In the genomic region with DNA sequence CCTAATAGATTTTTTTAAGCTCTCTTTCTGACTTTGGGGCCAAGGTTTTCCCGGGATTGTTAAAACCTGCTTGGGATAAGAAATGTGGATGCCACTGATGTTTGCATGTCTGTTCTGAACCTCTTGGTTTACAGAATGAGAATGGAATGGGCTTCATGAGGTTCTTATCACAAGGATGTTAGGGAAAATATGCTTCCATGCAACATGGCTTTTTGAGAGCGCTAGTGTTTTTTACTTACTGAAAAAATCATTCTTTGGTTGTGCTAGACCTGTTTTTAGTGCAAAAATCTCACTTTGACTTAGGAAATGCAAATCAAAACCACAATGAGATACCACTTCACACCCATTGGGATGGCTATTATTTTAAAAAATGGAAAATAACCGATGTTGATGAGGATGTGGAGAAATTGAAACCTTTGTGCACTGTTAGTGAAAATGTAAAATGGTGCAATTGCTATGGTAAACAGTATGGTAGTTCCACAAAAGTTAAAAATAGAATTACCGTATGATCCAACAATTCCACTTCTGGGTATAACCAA, we compare ENCODE assay signal across 10 cellular contexts. TPM values are rescaled to one million over a fixed set of nuclear protein-coding genes. Genes with fewer than 3 reads are reported as not detected.
A peak's percentile ranks its signal among the peaks of the same experiment; 100 is the strongest.
DNase-seq lines count a peak whose midpoint lies in the region; ATAC-seq and TF ChIP-seq lines count a peak whose summit lies in the region.
"Had no signal": no experiment of that assay in that cellular context is flagged by ENCODE, and none has a peak within 500 bp of the region (broad histone marks: within the 10 kb centered on the region; RNA-seq: fewer than 3 reads in every experiment).

No MANE protein-coding gene starts in this region.

- no peaks in the 10 kb centered on the region for H3K9me2 ChIP-seq in OCI-LY7 (ENCODE audit: insufficient read depth, low read length)

- DNase-seq in OCI-LY7 (ENCODE audit: low spot score) (no peak), mesenchymal stem cell (no peak), occipital lobe (lab: John Stamatoyannopoulos, UW) (no peak), DMS53 (lab: John Stamatoyannopoulos, UW) (no peak), ureter (ENCODE audit: low spot score) (no peak)
- no peak for DNase-seq in stimulated activated CD4-positive, alpha-beta T cell treated with anti-CD3 and anti-CD28 coated beads, Interleukin-4, amount 100 ng/mL, for 24 hours
- DNase-seq: islet precursor cell had no signal

- H4K20me1 ChIP-seq in OCI-LY7 (ENCODE audit: insufficient read depth, low read length): no peaks in the 10 kb centered on the region

- H4K8ac ChIP-seq in mesenchymal stem cell (ENCODE audit: low read length): no peak overlapping the region

- no TSS peak for BruUV-seq in OCI-LY7 (replicated peaks; lab: Mats Ljungman, UMichigan)

- CTCF ChIA-PET in OCI-LY7 (lab: Charles Lee; ENCODE audit: unreplicated experiment): interaction anchor here (0.9 kb wide), 1 partner anchor 49 kb away, joined by 3 read pairs; no protein-coding TSS in a partner anchor

- no peak overlapping the region for H2BK15ac ChIP-seq in mesenchymal stem cell (ENCODE audit: low read depth, poor library complexity, severe bottlenecking)

- H2AFZ ChIP-seq in OCI-LY7 (ENCODE audit: low read length) (no peak overlapping the region), mesenchymal stem cell (ENCODE audit: low read depth, low read length) (no peak overlapping the region)

- H2BK120ac ChIP-seq in mesenchymal stem cell (ENCODE audit: low read depth, low read length): no peak overlapping the region

- H3K4ac ChIP-seq in mesenchymal stem cell (ENCODE audit: low read depth in 1 of 2, low read length in 2 of 2): no peak overlapping the region

- ATAC-seq in GM18868 (IDR thresholded peaks at IDR 0.05; ENCODE audit: unreplicated experiment): peak; percentile 12
- ATAC-seq in GM21737 (IDR thresholded peaks at IDR 0.05; ENCODE audit: unreplicated experiment): peak; percentile 15

- H3K9me3 ChIP-seq in OCI-LY7 (ENCODE audit: low read length): peaks cover 12% of the 10 kb centered on the region
- H3K9me3 ChIP-seq in mesenchymal stem cell (ENCODE audit: control insufficient read depth, low read length): no peaks in the 10 kb centered on the region

- no peaks in the 10 kb centered on the region for H3K79me1 ChIP-seq in mesenchymal stem cell (replicated peaks; ENCODE audit: low read length, poor library complexity, severe bottlenecking)

- H3K23ac ChIP-seq in mesenchymal stem cell (ENCODE audit: low read length in 2 of 2): no peak overlapping the region

- H3K9ac ChIP-seq in mesenchymal stem cell (ENCODE audit: low read length): peak overlapping the region; percentile 60

- H2AK5ac ChIP-seq in mesenchymal stem cell (ENCODE audit: low read length, severe bottlenecking): no peak overlapping the region

- intact Hi-C loops in OCI-LY7 (cut with micrococcal nuclease; ENCODE audit: unreplicated experiment): no loop called here

- H3K79me2 ChIP-seq in OCI-LY7 (ENCODE audit: insufficient read depth, low read depth, low read length): peaks cover 37% of the 10 kb centered on the region

- no peak overlapping the region for H2BK5ac ChIP-seq in mesenchymal stem cell (ENCODE audit: low read depth, low read length, poor library complexity, severe bottlenecking)

- H3K4me1 ChIP-seq in OCI-LY7 (ENCODE audit: insufficient read depth, low read length, poor library complexity, severe bottlenecking): peaks cover 33% of the 10 kb centered on the region
- peaks cover 32% of the 10 kb centered on the region for H3K4me1 ChIP-seq in mesenchymal stem cell (ENCODE audit: control insufficient read depth, insufficient read depth, low read depth, low read length)

- peak overlapping the region; percentile 4 for H3K27ac ChIP-seq in OCI-LY7 (ENCODE audit: low read depth, low read length, poor library complexity, severe bottlenecking)
- peak overlapping the region; percentile 36 for H3K27ac ChIP-seq in mesenchymal stem cell (ENCODE audit: low read length, poor library complexity, severe bottlenecking)

- H3K27me3 ChIP-seq in mesenchymal stem cell (ENCODE audit: control insufficient read depth in 1 of 2, insufficient read depth in 1 of 2, low read length in 2 of 2): no peaks in the 10 kb centered on the region

- H2BK12ac ChIP-seq in mesenchymal stem cell (ENCODE audit: low read length in 2 of 2): no peak overlapping the region

- no peak overlapping the region for H3K18ac ChIP-seq in mesenchymal stem cell (ENCODE audit: low read depth in 1 of 2, low read length in 2 of 2)

- H3K14ac ChIP-seq in mesenchymal stem cell (ENCODE audit: low read length in 2 of 2): no peak overlapping the region

- H3K36me3 ChIP-seq in OCI-LY7 (ENCODE audit: insufficient read depth, low read length) (peaks cover 94% of the 10 kb centered on the region), mesenchymal stem cell (ENCODE audit: control insufficient read depth in 1 of 2, insufficient read depth in 2 of 2, low read depth in 1 of 2, low read length in 2 of 2) (peaks cover 42 to 55% of the 10 kb centered on the region in 2 experiments)

- H3K4me3 ChIP-seq in OCI-LY7 (ENCODE audit: low read depth, low read length, poor library complexity, severe bottlenecking) (no peak overlapping the region), mesenchymal stem cell (ENCODE audit: insufficient read depth in 1 of 2, low read depth in 1 of 2, low read length in 2 of 2) (peak overlapping the region in 1 of 2 experiments; percentile 56)

- no peak for TF ChIP-seq CTCF in OCI-LY7 (conservative IDR thresholded peaks at IDR 0.05; ENCODE audit: low read length)

- H4K91ac ChIP-seq in mesenchymal stem cell (ENCODE audit: low read length): no peak overlapping the region

- peak overlapping the region; percentile 60 for H3K4me2 ChIP-seq in OCI-LY7 (ENCODE audit: low read length)
- no peak overlapping the region for H3K4me2 ChIP-seq in mesenchymal stem cell (ENCODE audit: low read length, poor library complexity, severe bottlenecking)

- WGBS in mesenchymal stem cell: 99% methylated on average over 2 of the region's 4 CpGs

- POLR2A ChIA-PET in OCI-LY7 (lab: Charles Lee): interaction anchor here (0.5 to 2.7 kb wide), 4 partner anchors 18 to 64 kb away, joined by 3 to 16 read pairs (median 4); no protein-coding TSS in a partner anchor

RNA-seq across cellular contexts. Expression of a gene that starts 38.8 kb away (rescaled TPM):
- total RNA-seq in OCI-LY7 (2014; rRNA removed; shearing (Covaris generic)): 15.5 and 17.0 TPM in 2 replicates
- 33.4 and 33.6 TPM in 2 replicates for total RNA-seq in OCI-LY7 (2022)
- polyA plus RNA-seq in mesenchymal stem cell (2013, experiment 1 of 2): 42.9 TPM
- 44.5 TPM for polyA plus RNA-seq in mesenchymal stem cell (2013, experiment 2 of 2)
- total RNA-seq in occipital lobe: 35.7 TPM
- 177 TPM for total RNA-seq in ureter

RNA-seq across cellular contexts. Expression of a gene that starts 44.8 kb away (rescaled TPM):
- 0.03 TPM in 1 of 2 replicates, not detected in the other for total RNA-seq in OCI-LY7 (2014; rRNA removed; shearing (Covaris generic))
- not detected in 2 replicates for total RNA-seq in OCI-LY7 (2022)
- polyA plus RNA-seq in mesenchymal stem cell (2013, experiment 1 of 2): not detected
- polyA plus RNA-seq in mesenchymal stem cell (2013, experiment 2 of 2): 0.01 TPM
- 1.4 TPM for total RNA-seq in occipital lobe
- total RNA-seq in ureter: not detected
- total RNA-seq: LHCN-M2 had no signal
